Comparison of ENCODE assay signal across 12 cellular contexts in the genomic region with DNA sequence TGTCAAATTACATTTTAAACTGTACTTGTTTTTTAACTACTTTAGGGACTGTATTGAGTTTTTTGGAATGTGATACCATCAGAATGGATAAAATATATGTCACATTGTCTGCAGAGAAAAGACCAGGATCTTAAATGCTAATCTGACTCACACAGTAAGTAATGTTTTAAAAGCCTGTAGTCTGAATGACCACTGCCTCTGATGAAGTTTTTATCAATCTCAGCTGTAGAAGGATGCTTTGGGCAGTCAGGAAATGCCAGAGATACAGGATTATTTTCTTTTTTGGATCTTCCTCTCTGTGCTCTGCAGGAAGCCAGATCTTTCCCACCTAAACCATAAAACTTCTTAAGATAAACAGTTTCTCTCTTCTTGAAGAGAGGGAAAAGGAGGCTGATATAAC.
"Had no signal": no experiment of that assay in that cellular context is flagged by ENCODE, and none has a peak within 500 bp of the region (broad histone marks: within the 10 kb centered on the region; RNA-seq: fewer than 3 reads in every experiment).

No MANE protein-coding gene starts in this region.

- H3K9me3 ChIP-seq: upper lobe of left lung had no signal

- FAIRE-seq: bronchial epithelial cell had no signal

- H3K4me1 ChIP-seq: upper lobe of left lung had no signal

- ATAC-seq: activated naive CD4-positive, alpha-beta T cell treated with anti-CD3 and anti-CD28 coated beads, Interleukin-2, amount 50 U/mL, for 72 hours; left cardiac atrium; T-helper 17 cell had no signal

- H3K27me3 ChIP-seq: upper lobe of left lung had no signal

- H3K27ac ChIP-seq: coronary artery, upper lobe of left lung had no signal

- H3K4me3 ChIP-seq: coronary artery, upper lobe of left lung had no signal

- DNase-seq: activated T-cell treated with anti-CD3 and anti-CD28 coated beads, Interleukin-2, amount 50 U/mL, for 1 hour; amygdala; effector CD4-positive, alpha-beta T cell; hippocampal formation; left cardiac atrium; stimulated activated CD4-positive, alpha-beta T cell treated with anti-CD3 and anti-CD28 coated beads, Interleukin-15, amount 100 ng/mL, for 24 hours; stimulated activated CD4-positive, alpha-beta T cell treated with anti-CD3 and anti-CD28 coated beads, Interleukin-4, amount 100 ng/mL, for 24 hours; T-helper 17 cell; upper lobe of left lung had no signal

- H3K36me3 ChIP-seq: upper lobe of left lung had no signal
